ENCODE assay signal across 1 cellular context in the genomic region with DNA sequence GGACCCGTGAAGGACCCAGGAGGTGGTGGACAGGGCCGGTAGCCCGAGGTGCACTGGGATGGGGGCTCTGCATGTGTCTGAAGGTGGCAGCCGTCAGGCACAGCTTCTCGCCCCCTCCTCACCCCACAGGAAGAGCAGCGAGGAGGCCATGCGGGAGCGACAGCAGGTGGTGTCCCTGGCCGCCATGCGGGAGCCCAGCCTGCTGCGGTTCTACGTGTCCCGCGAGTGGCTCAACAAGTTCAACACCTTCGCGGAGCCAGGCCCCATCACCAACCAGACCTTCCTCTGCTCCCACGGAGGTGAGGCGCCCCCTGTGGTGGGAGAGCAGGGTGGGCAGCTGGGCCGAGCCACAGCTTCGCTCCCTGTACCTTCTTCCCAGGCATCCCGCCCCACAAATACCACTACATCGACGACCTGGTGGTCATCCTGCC.
TF ChIP-seq lines count a peak whose summit lies in the region.

No MANE protein-coding gene starts in this region.

TF ChIP-seq in HepG2, 621 proteins besides CTCF, POLR2A, EP300 and RAD21:
- TF ChIP-seq ZBTB33 (CRISPR knock-in tag; IDR thresholded peaks at IDR 0.05) (peak; percentile 24; the same call in 1 of the 2 replicates), TARDBP (CRISPR knock-in tag; IDR thresholded peaks at IDR 0.05) (no peak)
TF ChIP-seq in HepG2: peak in this region for 1.
